ENCODE assay signal across 20 cellular contexts in the genomic region with DNA sequence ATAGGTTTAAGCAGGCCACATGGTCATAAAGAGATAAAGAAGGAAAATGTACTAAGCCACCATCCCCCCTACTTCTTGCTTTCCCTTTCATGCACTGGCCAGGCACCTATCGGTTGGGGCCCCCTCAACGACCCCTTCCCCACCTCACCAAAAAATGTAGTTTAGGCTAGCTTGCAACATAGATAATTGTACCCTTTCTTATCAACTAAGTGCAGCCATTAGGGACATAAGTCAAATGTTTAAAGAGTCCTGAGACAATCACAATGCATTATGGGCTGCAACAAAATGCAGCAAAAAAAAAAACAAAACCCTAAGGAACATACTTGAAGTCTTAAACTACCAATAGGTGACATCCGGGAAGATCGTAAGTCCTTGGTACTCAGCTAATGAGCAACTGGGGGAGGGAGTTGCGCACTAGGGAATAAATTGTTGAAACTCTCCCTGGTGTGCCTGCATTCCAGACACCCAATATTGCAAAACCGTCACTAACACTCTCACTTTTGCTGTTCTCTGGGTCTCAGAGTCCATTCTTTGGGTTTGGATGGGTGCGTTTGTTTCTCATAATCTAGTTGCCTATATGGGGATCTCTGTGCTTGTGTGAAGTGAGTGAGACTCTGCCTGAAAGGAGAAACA. TPM values are rescaled to one million over a fixed set of nuclear protein-coding genes. Genes with fewer than 3 reads are reported as not detected.
A peak's percentile ranks its signal among the peaks of the same experiment; 100 is the strongest.
DNase-seq lines count a peak whose midpoint lies in the region; ATAC-seq, FAIRE-seq and TF ChIP-seq lines count a peak whose summit lies in the region.
"Had no signal": no experiment of that assay in that cellular context is flagged by ENCODE, and none has a peak within 500 bp of the region (broad histone marks: within the 10 kb centered on the region; RNA-seq: fewer than 3 reads in every experiment).

No MANE protein-coding gene starts in this region.

- H3K9me1 ChIP-seq in K562 (ENCODE audit: control insufficient read depth, insufficient read depth, low read length) = no peaks in the 10 kb centered on the region

- H4K20me1 ChIP-seq in HepG2 (ENCODE audit: insufficient read depth, low read length) = no peaks in the 10 kb centered on the region
- no peaks in the 10 kb centered on the region for H4K20me1 ChIP-seq in K562 (replicated peaks; ENCODE audit: control insufficient read depth, insufficient read depth, low read length)

- in situ Hi-C loops in HepG2 (cut with HindIII; ENCODE audit: extremely low pct_ligation_motif_present, low pct_unique_long_range_greater_than_20kb) (no loop called here), K562 (cut with MboI) (no loop called here)

- no peak for TF ChIP-seq RAD21 in HepG2 (CRISPR knock-in tag; IDR thresholded peaks at IDR 0.05)
- TF ChIP-seq RAD21 in K562 (CRISPR knock-in tag; conservative IDR thresholded peaks at IDR 0.05 in 1 of 2, IDR thresholded peaks at IDR 0.05 in 1 of 2) = no peak

- H3K4me1 ChIP-seq in HepG2 (ENCODE audit: insufficient read depth, low read length) (peaks cover 14% of the 10 kb centered on the region; the same call in 1 of the 2 replicates), right lobe of liver (no peaks in the 10 kb centered on the region), K562 (replicated peaks in 1 of 2; ENCODE audit: control insufficient read depth in 2 of 2, insufficient read depth in 2 of 2, low read length in 2 of 2) (peaks cover 14 to 27% of the 10 kb centered on the region in 2 experiments; a peak in 4 of 5 replicates), vagina (no peaks in the 10 kb centered on the region)
- H3K4me1 ChIP-seq: A549 had no signal

- POLR2A ChIA-PET in HepG2 (lab: Yijun Ruan, JAX) (no interaction called here), K562 (lab: Yijun Ruan, JAX) (interaction anchor here (0.7 to 1.4 kb wide), 2 partner anchors 12 to 162 kb away, joined by 3 read pairs; no protein-coding TSS in a partner anchor)

- H3K36me3 ChIP-seq in HepG2 (replicated peaks in 1 of 2; ENCODE audit: control insufficient read depth in 1 of 2, insufficient read depth in 2 of 2, low read length in 2 of 2) (no peaks in the 10 kb centered on the region), right lobe of liver (no peaks in the 10 kb centered on the region), K562 (ENCODE audit: control insufficient read depth, insufficient read depth, low read length) (no peaks in the 10 kb centered on the region), vagina (no peaks in the 10 kb centered on the region)

- ATAC-seq in HepG2 = 0 out of 3 replicates have a peak, but pooled peaks have one; percentile 18
- no peak for ATAC-seq in right lobe of liver
- peak; percentile 15; the same call in 2 of the 3 replicates for ATAC-seq in K562
- ATAC-seq in HG03175 (IDR thresholded peaks at IDR 0.05; ENCODE audit: unreplicated experiment) = no peak
- ATAC-seq: A549, HCT116 had no signal

- CTCF ChIA-PET in HepG2 (lab: Yijun Ruan, JAX; ENCODE audit: low intra/inter-chr PET ratio, low total read pairs) = no interaction called here
- CTCF ChIA-PET in K562 (lab: Yijun Ruan, JAX; ENCODE audit: low intra/inter-chr PET ratio) = interaction anchor here (0.7 kb wide), 1 partner anchor 43 kb away, joined by 3 read pairs; no protein-coding TSS in a partner anchor

- no peak overlapping the region for H3K4me2 ChIP-seq in HepG2 (ENCODE audit: low read depth, low read length)
- peak overlapping the region; percentile 28; the same call in 1 of the 2 replicates for H3K4me2 ChIP-seq in K562 (ENCODE audit: insufficient read depth, low read length)
- H3K4me2 ChIP-seq: A549 had no signal

- FAIRE-seq in HepG2 (lab: Jason Lieb, UNC) (no peak), K562 (lab: Jason Lieb, UNC) (peak; percentile 35)
- FAIRE-seq: A549, G401.6, GM12892 had no signal

- H3K9me3 ChIP-seq in HepG2 (ENCODE audit: low read length) = no peaks in the 10 kb centered on the region
- no peaks in the 10 kb centered on the region for H3K9me3 ChIP-seq in right lobe of liver
- H3K9me3 ChIP-seq in K562 (replicated peaks; ENCODE audit: control insufficient read depth, insufficient read depth, low read depth, low read length) = no peaks in the 10 kb centered on the region
- H3K9me3 ChIP-seq in vagina = no peaks in the 10 kb centered on the region
- H3K9me3 ChIP-seq: A549 had no signal

- H3K27me3 ChIP-seq in HepG2 (ENCODE audit: control insufficient read depth in 1 of 2, insufficient read depth in 2 of 2, low read length in 2 of 2) = peaks cover 1 to 3% of the 10 kb centered on the region in 2 experiments; a peak in 2 of 5 replicates
- no peaks in the 10 kb centered on the region for H3K27me3 ChIP-seq in right lobe of liver
- no peaks in the 10 kb centered on the region; a peak in 2 of 5 replicates for H3K27me3 ChIP-seq in K562 (ENCODE audit: control insufficient read depth in 2 of 2, insufficient read depth in 2 of 2, low read length in 2 of 2)
- H3K27me3 ChIP-seq in vagina = no peaks in the 10 kb centered on the region

- DNase-seq in HepG2 (ENCODE audit: low spot score) (no peak), right lobe of liver (no peak), K562 (ENCODE audit: extremely low read depth in 1 of 4, low spot score in 3 of 4) (peak; percentile 21 to 60 (median 30)), vagina (ENCODE audit: extremely low spot score in 2 of 2) (peak; percentile 20 to 37), foreskin fibroblast (no peak)
- DNase-seq: 8988T; ACHN; C1 segment of cervical spinal cord; CD4-positive, alpha-beta memory T cell; COR-L47; DMS153; DND-41; H9 had no signal

- BruUV-seq in HepG2 (replicated peaks; lab: Mats Ljungman, UMichigan) = no TSS peak
- BruUV-seq in K562 (replicated peaks; lab: Mats Ljungman, UMichigan) = no TSS peak

- TF ChIP-seq POLR2A in HepG2 (IDR thresholded peaks at IDR 0.05; ENCODE audit: insufficient read depth in 1 of 2, low read depth in 2 of 2, low read length in 2 of 2) (no peak), right lobe of liver (IDR thresholded peaks at IDR 0.05) (no peak), K562 (conservative IDR thresholded peaks at IDR 0.05) (no peak), vagina (IDR thresholded peaks at IDR 0.05) (no peak)

- H3K4me3 ChIP-seq in HepG2 (replicated peaks in 1 of 3; ENCODE audit: insufficient read depth in 1 of 3, low read depth in 2 of 3, low read length in 3 of 3) = no peak overlapping the region
- no peak overlapping the region for H3K4me3 ChIP-seq in right lobe of liver
- H3K4me3 ChIP-seq in K562 = no peak overlapping the region
- H3K4me3 ChIP-seq in vagina = no peak overlapping the region
- H3K4me3 ChIP-seq in foreskin fibroblast (ENCODE audit: low read depth in 1 of 2, low read length in 2 of 2) = no peak overlapping the region
- H3K4me3 ChIP-seq: A549 had no signal

- no peaks in the 10 kb centered on the region for H3K79me2 ChIP-seq in HepG2 (ENCODE audit: insufficient read depth, low read length)
- no peaks in the 10 kb centered on the region for H3K79me2 ChIP-seq in K562 (ENCODE audit: control insufficient read depth, insufficient read depth, low read length)

- TF ChIP-seq CTCF in HepG2 (CRISPR knock-in tag; IDR thresholded peaks at IDR 0.05) = no peak
- TF ChIP-seq CTCF in right lobe of liver (IDR thresholded peaks at IDR 0.05) = no peak
- TF ChIP-seq CTCF in K562 (IDR thresholded peaks at IDR 0.05 in 2 of 3, conservative IDR thresholded peaks at IDR 0.05 in 1 of 3; ENCODE audit: insufficient read depth in 2 of 3, low read depth in 1 of 3, low read length in 3 of 3) = no peak
- no peak for TF ChIP-seq CTCF in vagina (IDR thresholded peaks at IDR 0.05)
- TF ChIP-seq CTCF in foreskin fibroblast (IDR thresholded peaks at IDR 0.05; ENCODE audit: low read depth, low read length) = no peak

- H3K9ac ChIP-seq in HepG2 (ENCODE audit: insufficient read depth, low read depth, low read length) (no peak overlapping the region), K562 (ENCODE audit: insufficient read depth in 1 of 2, low read depth in 2 of 2, low read length in 2 of 2) (no peak overlapping the region)

- TF ChIP-seq EP300 in HepG2 (IDR thresholded peaks at IDR 0.05; ENCODE audit: low read depth in 2 of 2, low read length in 2 of 2) (no peak), HepG2 (CRISPR knock-in tag; IDR thresholded peaks at IDR 0.05; ENCODE audit: borderline replicate concordance) (no peak), K562 (IDR thresholded peaks at IDR 0.05; ENCODE audit: low read length) (no peak; the same call in 1 of the 2 replicates)

- H3K27ac ChIP-seq in HepG2 (ENCODE audit: extremely low read length, insufficient read depth, low read length) = no peak overlapping the region
- H3K27ac ChIP-seq in right lobe of liver = no peak overlapping the region
- peak overlapping the region; percentile 26; the same call in 2 of the 3 replicates for H3K27ac ChIP-seq in K562 (ENCODE audit: extremely low read depth, low read depth, low read length)
- H3K27ac ChIP-seq in vagina = no peak overlapping the region
- H3K27ac ChIP-seq: A549 had no signal

- intact Hi-C loops in HepG2 (cut with micrococcal nuclease; ENCODE audit: unreplicated experiment) = no loop called here
- intact Hi-C loops in right lobe of liver (cut with DNase I) = no loop called here
- intact Hi-C loops in K562 (cut with micrococcal nuclease) = no loop called here
- intact Hi-C loops in vagina (cut with DNase I) = no loop called here

- H2AFZ ChIP-seq in HepG2 (ENCODE audit: low read length) (no peak overlapping the region), K562 (ENCODE audit: low read depth, low read length) (peak overlapping the region; percentile 90)

- 2% methylated on average over 7 of the region's 7 CpGs for WGBS in HepG2 (ENCODE audit: low lambda C conversion rate)
- 56% methylated on average over 7 of the region's 7 CpGs for WGBS in right lobe of liver (ENCODE audit: insufficient coverage, low coverage, low lambda C conversion rate, missing lambda C conversion rate)
- 9% methylated on average over 7 of the region's 7 CpGs for WGBS in K562 (ENCODE audit: insufficient coverage, low coverage, missing lambda C conversion rate)

RNA-seq across cellular contexts. Expression of gene HLA-G, which starts 12.4 kb away (rescaled TPM):
- 0.15 and 0.29 TPM in 2 replicates for total RNA-seq in HepG2 (2016; rRNA removed; fragmentation: Illumina TruSeq; extraction: Trizol)
- total RNA-seq in HepG2 (2016; cell fraction: cytosol; rRNA removed; fragmentation: Illumina TruSeq; extraction: Trizol; ENCODE audit: low read depth) = 0.18 TPM in 1 of 2 replicates, not detected in the other
- 0.37 TPM in 1 of 2 replicates, not detected in the other for total RNA-seq in HepG2 (2016; cell fraction: insoluble cytoplasmic fraction; rRNA removed; fragmentation: Illumina TruSeq; extraction: Trizol)
- total RNA-seq in HepG2 (2016; cell fraction: membrane; rRNA removed; fragmentation: Illumina TruSeq; extraction: Trizol) = not detected in 2 replicates
- 0.31 TPM in 1 of 2 replicates, not detected in the other for total RNA-seq in HepG2 (2016; cell fraction: nucleus; rRNA removed; fragmentation: Illumina TruSeq; extraction: Trizol)
- 0.30 and 0.80 TPM in 2 replicates for polyA plus RNA-seq in HepG2 (2011; rRNA removed)
- 1.1 and 1.6 TPM in 2 replicates for polyA plus RNA-seq in HepG2 (2011; cell fraction: cytosol; rRNA removed)
- 0.26 and 0.35 TPM in 2 replicates for polyA plus RNA-seq in HepG2 (2011; cell fraction: nucleus; rRNA removed)
- polyA plus RNA-seq in HepG2 (2012) = 0.38 TPM in 1 of 2 replicates, not detected in the other
- not detected in 2 replicates for polyA plus RNA-seq in HepG2 (2016; cell fraction: cytosol; fragmentation: Illumina TruSeq; extraction: Trizol; ENCODE audit: low read depth)
- polyA plus RNA-seq in HepG2 (2016; cell fraction: insoluble cytoplasmic fraction; fragmentation: Illumina TruSeq; extraction: Trizol; ENCODE audit: low read depth) = not detected in 2 replicates
- not detected in 2 replicates for polyA plus RNA-seq in HepG2 (2016; cell fraction: membrane; fragmentation: Illumina TruSeq; extraction: Trizol; ENCODE audit: low read depth)
- polyA plus RNA-seq in HepG2 (2016; cell fraction: nucleus; fragmentation: Illumina TruSeq; extraction: Trizol; ENCODE audit: insufficient read depth, low read depth) = 0.49 TPM in 1 of 2 replicates, not detected in the other
- polyA minus RNA-seq in HepG2 (2011; rRNA and poly(A)+ RNA removed; ENCODE audit: low replicate concordance) = 0.28 TPM in 1 of 2 replicates, not detected in the other
- polyA minus RNA-seq in HepG2 (2011; cell fraction: cytosol; rRNA and poly(A)+ RNA removed) = not detected in 2 replicates
- not detected in 2 replicates for polyA minus RNA-seq in HepG2 (2011; cell fraction: nucleus; rRNA and poly(A)+ RNA removed)
- total RNA-seq in right lobe of liver = 1 to 10 TPM in 1 of 6 experiments, under 1 TPM in 1, not detected in 4; 0.20 to 2.0 TPM
- not detected in 2 replicates for total RNA-seq in K562 (2011; cell fraction: chromatin; rRNA removed; ENCODE audit: low replicate concordance)
- not detected in 2 replicates for total RNA-seq in K562 (2011; cell fraction: nucleolus; rRNA removed)
- total RNA-seq in K562 (2011; cell fraction: nucleoplasm; rRNA removed) = not detected in 2 replicates
- not detected in 2 replicates for total RNA-seq in K562 (2014; rRNA removed)
- total RNA-seq in K562 (2014; rRNA removed; fragmentation: Illumina TruSeq; extraction: Trizol) = not detected in 2 replicates
- not detected in 2 replicates for total RNA-seq in K562 (2015; rRNA removed; fragmentation: Illumina TruSeq; extraction: Trizol)
- not detected in 2 replicates for total RNA-seq in K562 (2021)
- not detected in 2 replicates for polyA plus RNA-seq in K562 (2011; rRNA removed)
- polyA plus RNA-seq in K562 (2011; cell fraction: cytosol; rRNA removed) = not detected in 2 replicates
- not detected in 2 replicates for polyA plus RNA-seq in K562 (2011; cell fraction: nucleus; rRNA removed)
- polyA plus RNA-seq in K562 (2012) = not detected in 2 replicates
- not detected in 2 replicates for polyA plus RNA-seq in K562 (2014; fragmentation: Illumina TruSeq; extraction: Trizol)
- not detected for polyA plus RNA-seq in K562 (2014; fragmentation: Nextera tagmentation; extraction: Ambion mirVana)
- 0.13 TPM in 1 of 2 replicates, not detected in the other for polyA plus RNA-seq in K562 (2014; rRNA removed)
- polyA minus RNA-seq in K562 (2011; rRNA and poly(A)+ RNA removed) = not detected in 2 replicates
- polyA minus RNA-seq in K562 (2011; cell fraction: cytosol; rRNA and poly(A)+ RNA removed) = not detected in 2 replicates
- polyA minus RNA-seq in K562 (2011; cell fraction: nucleus; rRNA and poly(A)+ RNA removed) = not detected in 2 replicates
- total RNA-seq in vagina = not detected
- total RNA-seq: H4 had no signal
- polyA plus RNA-seq: BJ had no signal

Comparison
In these comparisons a context has a peak if more than half of its experiments do, and no peak if none do; other contexts are left out.
1. ATAC-seq: peak in HepG2 (single experiment) and K562 (single experiment); none in right lobe of liver (0 of 4) and HG03175 (single experiment).
2. DNase-seq: peak in K562 (4 of 4) and vagina (2 of 2); none in HepG2 (single experiment), right lobe of liver (0 of 3) and foreskin fibroblast (0 of 2).
3. Of the 241 proteins assayed by ChIP-seq in both HepG2 and K562: peak only in HepG2: none; only in K562: DPF2, MEIS2, NCOR1, TBP, ZBTB7A and ZNF143; in both: CEBPB; in neither: 233; mixed calls (peak in some experiments, not most) for 1.